ENCODE assay signal across 1 cellular context in genomic region chr6:111618407-111618806, GRCh38.
TF ChIP-seq lines count a peak whose summit lies in the region.

No MANE protein-coding gene starts in this region.

TF ChIP-seq in H1, 55 proteins besides CTCF, POLR2A, EP300 and RAD21 (continued from another document):
- TF ChIP-seq CHD7 (IDR thresholded peaks at IDR 0.05; ENCODE audit: insufficient replicate concordance, low read length) (no peak), SAP30 (IDR thresholded peaks at IDR 0.05; ENCODE audit: insufficient read depth, insufficient replicate concordance, low read length) (no peak), ATF3 (IDR thresholded peaks at IDR 0.05; ENCODE audit: insufficient read depth, low read depth, low read length) (no peak), SRF (IDR thresholded peaks at IDR 0.05; ENCODE audit: low read depth, low read length) (no peak), TAF1 (IDR thresholded peaks at IDR 0.05; ENCODE audit: low read depth, low read length) (no peak), CHD1 (IDR thresholded peaks at IDR 0.05; ENCODE audit: low read depth, low read length) (no peak)
TF ChIP-seq in H1: peak in this region for 0.
